1 cellular context compared by ENCODE assay signal in genomic region chr7:50069613-50070012, GRCh38.
TF ChIP-seq lines count a peak whose summit lies in the region.

No MANE protein-coding gene starts in this region.

TF ChIP-seq in H1, 55 proteins besides CTCF, POLR2A, EP300 and RAD21 (continued from another document):
- no peak for TF ChIP-seq ATF2 (IDR thresholded peaks at IDR 0.05; ENCODE audit: low read length)
- TF ChIP-seq SP4 (IDR thresholded peaks at IDR 0.05; ENCODE audit: low read length) = no peak
- no peak for TF ChIP-seq GTF2F1 (IDR thresholded peaks at IDR 0.05; ENCODE audit: borderline replicate concordance, low read depth, low read length)
